Comparison of ENCODE assay signal across 8 cellular contexts in genomic region chr5:75336625-75337336, GRCh38. TPM values are rescaled to one million over a fixed set of nuclear protein-coding genes. Genes with fewer than 3 reads are reported as not detected.
DNase-seq lines count a peak whose midpoint lies in the region; ATAC-seq, FAIRE-seq and TF ChIP-seq lines count a peak whose summit lies in the region.

Gene HMGCR (plus strand): TSS chr5:75337220. CDS start chr5:75342606, 5,386 bp downstream.

- H3K9ac ChIP-seq in HepG2 (ENCODE audit: insufficient read depth, low read depth, low read length), result peak within 1 kb of the TSS; percentile 97

- peaks cover 0 to 6% of the 10 kb centered on the region in 2 experiments; a peak in 2 of 5 replicates for H3K36me3 ChIP-seq in HepG2 (replicated peaks in 1 of 2; ENCODE audit: control insufficient read depth in 1 of 2, insufficient read depth in 2 of 2, low read length in 2 of 2)

- intact Hi-C loops in HepG2 (cut with micrococcal nuclease; ENCODE audit: unreplicated experiment), result loop anchor here (1.0 to 2.0 kb wide), 2 partner anchors 100 to 284 kb away; partner anchors contain the start of genes ANKRD31 and GCNT4

- no peak within 1 kb of the TSS for H2AFZ ChIP-seq in HepG2 (ENCODE audit: low read length)

- under 1% methylated on average over 39 of the region's 55 CpGs for WGBS in HepG2 (ENCODE audit: low lambda C conversion rate)

- H3K4me2 ChIP-seq in HepG2 (ENCODE audit: low read depth, low read length), result peak within 1 kb of the TSS; percentile 99

- H3K9me3 ChIP-seq in HepG2 (ENCODE audit: low read length), result no peaks in the 10 kb centered on the region

- no peaks in the 10 kb centered on the region; a peak in 1 of 5 replicates for H3K27me3 ChIP-seq in HepG2 (ENCODE audit: control insufficient read depth in 1 of 2, insufficient read depth in 2 of 2, low read length in 2 of 2)

- peaks cover 45% of the 10 kb centered on the region for H4K20me1 ChIP-seq in HepG2 (ENCODE audit: insufficient read depth, low read length)

- DNase-seq in CD1c-positive myeloid dendritic cell (ENCODE audit: extremely low spot score) (peak; percentile 99), NCI-H748 treated with DMSO at 0.1 percent for 48 hours (lab: John Stamatoyannopoulos, UW) (peak; percentile 97), dermis microvascular lymphatic vessel endothelial cell (ENCODE audit: low read depth in 2 of 2) (peak; percentile 99 to 100), HepG2 (ENCODE audit: low spot score) (peak; percentile 99)
- DNase-seq in activated CD4-positive, alpha-beta T cell treated with anti-CD3 and anti-CD28 coated beads, Interleukin-2, amount 50 U/mL, for 4 hours, result peak; percentile 95 to 97
- DNase-seq in stimulated activated CD4-positive, alpha-beta T cell treated with anti-CD3 and anti-CD28 coated beads, Interleukin-4, amount 100 ng/mL, for 24 hours, result peak; percentile 99

- POLR2A ChIA-PET in HepG2 (lab: Yijun Ruan, JAX), result interaction anchor here (0.8 to 1.4 kb wide), 15 partner anchors 15 to 663 kb away, joined by 3 to 19 read pairs (median 4); partner anchors contain the start of genes ANKRD31, CERT1, POC5 and POLK

- in situ Hi-C loops in HepG2 (cut with HindIII; ENCODE audit: extremely low pct_ligation_motif_present, low pct_unique_long_range_greater_than_20kb), result no loop called here

- TF ChIP-seq POLR2A in HepG2 (IDR thresholded peaks at IDR 0.05; ENCODE audit: insufficient read depth in 1 of 2, low read depth in 2 of 2, low read length in 2 of 2), result peak; percentile 94 to 96

- TF ChIP-seq RAD21 in HepG2 (CRISPR knock-in tag; IDR thresholded peaks at IDR 0.05), result peak; percentile 83

- peak within 1 kb of the TSS; percentile 90 to 98 (median 96) for H3K4me3 ChIP-seq in HepG2 (replicated peaks in 1 of 3; ENCODE audit: insufficient read depth in 1 of 3, low read depth in 2 of 3, low read length in 3 of 3)

- CTCF ChIA-PET in HepG2 (lab: Yijun Ruan, JAX; ENCODE audit: low intra/inter-chr PET ratio, low total read pairs), result no interaction called here

- TF ChIP-seq EP300 in HepG2 (IDR thresholded peaks at IDR 0.05; ENCODE audit: low read depth in 2 of 2, low read length in 2 of 2) (peak; percentile 46 to 72; a peak in 3 of 4 replicates), HepG2 (CRISPR knock-in tag; IDR thresholded peaks at IDR 0.05; ENCODE audit: borderline replicate concordance) (no peak; the same call in 1 of the 2 replicates)

- H3K4me1 ChIP-seq in HepG2 (ENCODE audit: insufficient read depth, low read length), result peaks cover 53% of the 10 kb centered on the region

- peak; percentile 89 for TF ChIP-seq CTCF in HepG2 (CRISPR knock-in tag; IDR thresholded peaks at IDR 0.05)

- peak; percentile 96 for FAIRE-seq in HepG2 (lab: Jason Lieb, UNC)

- H3K79me2 ChIP-seq in HepG2 (ENCODE audit: insufficient read depth, low read length), result peaks cover 53% of the 10 kb centered on the region

- ATAC-seq in GM19372 (IDR thresholded peaks at IDR 0.05; ENCODE audit: low read depth, unreplicated experiment) (peak; percentile 96), HG03558 (IDR thresholded peaks at IDR 0.05; ENCODE audit: extremely low read depth, unreplicated experiment) (peak; percentile 96), HepG2 (peak; percentile 97)

- no TSS peak for BruUV-seq in HepG2 (replicated peaks; lab: Mats Ljungman, UMichigan)

- H3K27ac ChIP-seq in HepG2 (ENCODE audit: extremely low read length, insufficient read depth, low read length), result peak within 1 kb of the TSS; percentile 92

TF ChIP-seq in HepG2, 621 proteins besides CTCF, POLR2A, EP300 and RAD21 (continues in another document):
- peak; percentile 73 for TF ChIP-seq ZNF574 (CRISPR knock-in tag; IDR thresholded peaks at IDR 0.05)
- TF ChIP-seq HOXA5 (CRISPR knock-in tag; IDR thresholded peaks at IDR 0.05), result peak; percentile 16; the same call in 1 of the 2 replicates
- peak; percentile 72 for TF ChIP-seq STAG1 (CRISPR knock-in tag; IDR thresholded peaks at IDR 0.05)
- peak; percentile 8; the same call in 1 of the 2 replicates for TF ChIP-seq FOXK1 (CRISPR knock-in tag; IDR thresholded peaks at IDR 0.05; ENCODE audit: borderline replicate concordance, low read depth)
- TF ChIP-seq RAD51 (IDR thresholded peaks at IDR 0.05; ENCODE audit: borderline replicate concordance), result no peak

RNA-seq across cellular contexts. Expression of gene HMGCR, which starts in this region (rescaled TPM):
- total RNA-seq in dermis microvascular lymphatic vessel endothelial cell (62.6 and 87.3 TPM in 2 replicates), HepG2 (2016; rRNA removed; fragmentation: Illumina TruSeq; extraction: Trizol) (111 and 144 TPM in 2 replicates)
- 13.9 and 16.0 TPM in 2 replicates for total RNA-seq in HepG2 (2016; cell fraction: cytosol; rRNA removed; fragmentation: Illumina TruSeq; extraction: Trizol; ENCODE audit: low read depth)
- total RNA-seq in HepG2 (2016; cell fraction: insoluble cytoplasmic fraction; rRNA removed; fragmentation: Illumina TruSeq; extraction: Trizol), result 94.9 and 148 TPM in 2 replicates
- 34.9 and 43.7 TPM in 2 replicates for total RNA-seq in HepG2 (2016; cell fraction: membrane; rRNA removed; fragmentation: Illumina TruSeq; extraction: Trizol)
- total RNA-seq in HepG2 (2016; cell fraction: nucleus; rRNA removed; fragmentation: Illumina TruSeq; extraction: Trizol), result 273 and 279 TPM in 2 replicates
- polyA plus RNA-seq in HepG2 (2011; rRNA removed), result 43.0 and 54.2 TPM in 2 replicates
- 16.7 and 37.7 TPM in 2 replicates for polyA plus RNA-seq in HepG2 (2011; cell fraction: cytosol; rRNA removed)
- 41.8 and 60.3 TPM in 2 replicates for polyA plus RNA-seq in HepG2 (2011; cell fraction: nucleus; rRNA removed)
- polyA plus RNA-seq in HepG2 (2012), result 147 and 165 TPM in 2 replicates
- 5.0 and 5.2 TPM in 2 replicates for polyA plus RNA-seq in HepG2 (2016; cell fraction: cytosol; fragmentation: Illumina TruSeq; extraction: Trizol; ENCODE audit: low read depth)
- polyA plus RNA-seq in HepG2 (2016; cell fraction: insoluble cytoplasmic fraction; fragmentation: Illumina TruSeq; extraction: Trizol; ENCODE audit: low read depth), result 67.7 and 73.3 TPM in 2 replicates
- 10.6 and 13.1 TPM in 2 replicates for polyA plus RNA-seq in HepG2 (2016; cell fraction: membrane; fragmentation: Illumina TruSeq; extraction: Trizol; ENCODE audit: low read depth)
- 271 and 285 TPM in 2 replicates for polyA plus RNA-seq in HepG2 (2016; cell fraction: nucleus; fragmentation: Illumina TruSeq; extraction: Trizol; ENCODE audit: insufficient read depth, low read depth)
- polyA minus RNA-seq in HepG2 (2011; rRNA and poly(A)+ RNA removed; ENCODE audit: low replicate concordance), result 101 and 102 TPM in 2 replicates
- polyA minus RNA-seq in HepG2 (2011; cell fraction: cytosol; rRNA and poly(A)+ RNA removed), result 53.2 and 76.7 TPM in 2 replicates
- polyA minus RNA-seq in HepG2 (2011; cell fraction: nucleus; rRNA and poly(A)+ RNA removed), result 204 and 309 TPM in 2 replicates

Comparison
In these comparisons a context has a peak if more than half of its experiments do, and no peak if none do; other contexts are left out.
1. Peak in every context shown above with its lines: DNase-seq, ATAC-seq, H3K4me3 ChIP-seq and H3K27ac ChIP-seq.